Comparison of ENCODE assay signal across 11 cellular contexts in the genomic region with DNA sequence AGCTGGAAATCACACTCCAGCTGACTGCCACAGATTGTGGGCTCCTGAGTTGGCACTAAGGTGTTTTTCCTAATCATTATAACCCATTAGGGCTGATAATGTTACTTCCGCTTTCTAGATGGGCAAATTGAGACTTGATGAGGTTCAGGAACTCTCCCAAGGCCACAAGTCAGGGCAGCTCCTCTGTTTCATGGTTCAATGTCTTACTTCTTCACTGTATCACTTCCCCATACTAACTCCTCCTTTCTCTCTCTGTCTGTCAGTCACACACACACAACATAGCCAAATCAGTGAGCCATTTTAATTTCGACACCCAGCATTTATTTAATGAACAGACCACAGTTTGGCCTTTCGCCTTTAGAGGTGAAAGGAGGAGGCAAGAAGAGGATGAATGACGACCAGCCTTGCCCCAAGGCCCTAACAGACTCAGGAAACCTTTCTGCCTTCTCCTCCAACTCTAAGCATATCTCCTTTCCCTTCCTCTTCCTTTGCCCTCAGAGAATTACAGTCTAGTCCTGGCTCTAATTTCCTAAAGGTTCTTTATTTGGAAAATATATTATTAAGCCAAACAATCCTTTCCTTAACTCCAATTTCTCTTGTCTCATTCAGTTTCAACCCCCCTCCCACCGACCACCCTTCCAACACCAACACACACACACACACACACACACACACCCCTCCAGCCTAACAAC. TPM values are rescaled to one million over a fixed set of nuclear protein-coding genes. Genes with fewer than 3 reads are reported as not detected.
DNase-seq lines count a peak whose midpoint lies in the region; ATAC-seq and TF ChIP-seq lines count a peak whose summit lies in the region.
"Had no signal": no experiment of that assay in that cellular context is flagged by ENCODE, and none has a peak within 500 bp of the region (broad histone marks: within the 10 kb centered on the region; RNA-seq: fewer than 3 reads in every experiment).

No MANE protein-coding gene starts in this region.

- H3K9me3 Mint-ChIP-seq in nephron = no peaks in the 10 kb centered on the region

- no peak overlapping the region for H2BK5ac ChIP-seq in trophoblast cell (ENCODE audit: low read depth, low read length, poor library complexity)

- H3K79me1 ChIP-seq in trophoblast cell (ENCODE audit: low read length) = no peaks in the 10 kb centered on the region

- H3K4ac ChIP-seq in trophoblast cell (ENCODE audit: low read depth, low read length) = no peak overlapping the region

- no peak overlapping the region for H2BK120ac ChIP-seq in trophoblast cell (ENCODE audit: insufficient read depth, low read length, poor library complexity)

- no peak overlapping the region for H3K23ac ChIP-seq in trophoblast cell (ENCODE audit: low read length)

- no peak for TF ChIP-seq CTCF in nephron (IDR thresholded peaks at IDR 0.05; ENCODE audit: unreplicated experiment in 3 of 3)

- H3K27ac ChIP-seq in trophoblast cell (ENCODE audit: low read depth, low read length) = no peak overlapping the region
- H3K27ac ChIP-seq: cardiac muscle cell, lower lobe of right lung had no signal

- no peak overlapping the region for H2BK12ac ChIP-seq in trophoblast cell (ENCODE audit: low read length)

- H3K9me3 ChIP-seq in trophoblast cell (ENCODE audit: insufficient read depth, low read depth, low read length) = no peaks in the 10 kb centered on the region
- H3K9me3 ChIP-seq: lower lobe of right lung had no signal

- H3K27me3 Mint-ChIP-seq in nephron (ENCODE audit: low read depth) = no peaks in the 10 kb centered on the region

- H3K14ac ChIP-seq in trophoblast cell (ENCODE audit: low read length) = no peak overlapping the region

- H3K4me1 ChIP-seq in trophoblast cell (ENCODE audit: control insufficient read depth in 1 of 2, insufficient read depth in 2 of 2, low read length in 2 of 2) = no peaks in the 10 kb centered on the region

- H3K4me3 Mint-ChIP-seq in nephron = no peak overlapping the region

- H4K8ac ChIP-seq in trophoblast cell (ENCODE audit: low read depth, low read length) = no peak overlapping the region

- H3K4me2 ChIP-seq in trophoblast cell (ENCODE audit: low read length) = no peak overlapping the region

- peak; percentile 99 for ATAC-seq in HG02943 (IDR thresholded peaks at IDR 0.05; ENCODE audit: low read depth, unreplicated experiment)

- no peaks in the 10 kb centered on the region for H3K36me3 Mint-ChIP-seq in nephron (ENCODE audit: low read depth)

- H2AK5ac ChIP-seq in trophoblast cell (ENCODE audit: low read length) = no peak overlapping the region

- DNase-seq in GM19238 (ENCODE audit: insufficient read length, low spot score) (peak; percentile 58), NOMO-1 treated with DMSO at 0.1 percent for 48 hours (lab: John Stamatoyannopoulos, UW; ENCODE audit: unreplicated experiment) (peak; percentile 97), NCI-H1694 treated with DMSO at 0.1 percent for 48 hours (lab: John Stamatoyannopoulos, UW) (no peak), DMS153 treated with DMSO at 0.1 percent for 48 hours (lab: John Stamatoyannopoulos, UW; ENCODE audit: unreplicated experiment) (no peak), trophoblast cell (no peak), retina (no peak)
- DNase-seq: lower lobe of right lung, T-helper 2 cell had no signal

- H3K27ac Mint-ChIP-seq in nephron = peak overlapping the region; percentile 19 to 90 (median 73)

- no peak overlapping the region for H4K12ac ChIP-seq in trophoblast cell (ENCODE audit: low read depth, low read length)

- H3K9ac ChIP-seq in trophoblast cell (ENCODE audit: low read length) = no peak overlapping the region

- no peak overlapping the region for H3K4me3 ChIP-seq in trophoblast cell (ENCODE audit: low read depth, low read length)
- H3K4me3 ChIP-seq: cardiac muscle cell, lower lobe of right lung had no signal

- no peak overlapping the region for H3K18ac ChIP-seq in trophoblast cell (ENCODE audit: low read length)

- H3K79me2 ChIP-seq in trophoblast cell (ENCODE audit: control insufficient read depth, insufficient read depth, low read length, poor library complexity) = no peaks in the 10 kb centered on the region

- H4K91ac ChIP-seq in trophoblast cell (ENCODE audit: low read depth, low read length) = no peak overlapping the region

- H2AFZ ChIP-seq in trophoblast cell (ENCODE audit: insufficient read depth, low read length, poor library complexity) = no peak overlapping the region

- H3K4me1 Mint-ChIP-seq in nephron = peaks cover 36% of the 10 kb centered on the region

- no peaks in the 10 kb centered on the region for H3K36me3 ChIP-seq in trophoblast cell (ENCODE audit: control insufficient read depth in 1 of 2, insufficient read depth in 2 of 2, low read length in 2 of 2)
- H3K36me3 ChIP-seq: cardiac muscle cell, lower lobe of right lung had no signal

- H3K27me3 ChIP-seq in trophoblast cell (ENCODE audit: insufficient read depth, low read length) = no peaks in the 10 kb centered on the region
- H3K27me3 ChIP-seq: cardiac muscle cell had no signal

- WGBS in trophoblast cell (ENCODE audit: extremely low coverage, insufficient coverage, insufficient read length) = 100% methylated on average over 1 of the region's 5 CpGs

RNA-seq across cellular contexts. Expression of gene TRAF1, which starts 18.0 kb away (rescaled TPM):
- 0.60 and 0.64 TPM in 2 replicates for polyA plus RNA-seq in trophoblast cell (2013)

Comparison
In these comparisons a context has a peak if more than half of its experiments do, and no peak if none do; other contexts are left out.
1. DNase-seq: peak in GM19238 (single experiment) and NOMO-1 treated with DMSO at 0.1 percent for 48 hours (single experiment); none in NCI-H1694 treated with DMSO at 0.1 percent for 48 hours (single experiment), DMS153 treated with DMSO at 0.1 percent for 48 hours (single experiment), trophoblast cell (0 of 2) and retina (single experiment).